In genomic region chr1:43541721-43542401, GRCh38 we compare ENCODE assay signal across 14 cellular contexts. TPM values are rescaled to one million over a fixed set of nuclear protein-coding genes. Genes with fewer than 3 reads are reported as not detected.
A peak's percentile ranks its signal among the peaks of the same experiment; 100 is the strongest.
DNase-seq lines count a peak whose midpoint lies in the region; ATAC-seq and TF ChIP-seq lines count a peak whose summit lies in the region.
"Had no signal": no experiment of that assay in that cellular context is flagged by ENCODE, and none has a peak within 500 bp of the region (broad histone marks: within the 10 kb centered on the region; RNA-seq: fewer than 3 reads in every experiment).

No MANE protein-coding gene starts in this region.

- no peak overlapping the region for H3K23ac ChIP-seq in trophoblast cell (ENCODE audit: low read length)

- H3K27me3 ChIP-seq in SK-N-SH (ENCODE audit: insufficient read depth) (no peaks in the 10 kb centered on the region), left ventricle myocardium inferior (ENCODE audit: low read depth) (no peaks in the 10 kb centered on the region), trophoblast cell (ENCODE audit: insufficient read depth, low read length) (no peaks in the 10 kb centered on the region)

- peak; percentile 14; the same call in 2 of the 3 replicates for ATAC-seq in SK-N-SH treated with all-trans-retinoic acid at 6 μM for 48 hours
- no peak for ATAC-seq in GM18870 (IDR thresholded peaks at IDR 0.05; ENCODE audit: unreplicated experiment)
- ATAC-seq: activated T-cell treated with anti-CD3 and anti-CD28 coated beads, Interleukin-2, amount 50 U/mL, for 72 hours had no signal

- no peak overlapping the region for H3K14ac ChIP-seq in trophoblast cell (ENCODE audit: low read length)

- no peak for TF ChIP-seq CTCF in SK-N-SH (IDR thresholded peaks at IDR 0.05)
- no peak for TF ChIP-seq CTCF in left ventricle myocardium inferior (IDR thresholded peaks at IDR 0.05; ENCODE audit: borderline replicate concordance)

- CTCF ChIA-PET in SK-N-SH (lab: Yijun Ruan, JAX), result interaction anchor here (0.9 to 1.2 kb wide), 2 partner anchors 11 to 12 kb away, joined by 4 read pairs; partner anchors contain the start of gene PTPRF

- POLR2A ChIA-PET in SK-N-SH (lab: Yijun Ruan, JAX), result no interaction called here

- peaks cover 20% of the 10 kb centered on the region for H3K79me1 ChIP-seq in trophoblast cell (ENCODE audit: low read length)

- H3K36me3 ChIP-seq in SK-N-SH (replicated peaks in 1 of 2; ENCODE audit: control insufficient read depth in 1 of 2, insufficient read depth in 2 of 2, low read length in 1 of 2) (peaks cover 0 to 5% of the 10 kb centered on the region in 2 experiments), left ventricle myocardium inferior (no peaks in the 10 kb centered on the region), trophoblast cell (ENCODE audit: control insufficient read depth in 1 of 2, insufficient read depth in 2 of 2, low read length in 2 of 2) (peaks cover 63 to 71% of the 10 kb centered on the region in 2 experiments)

- H3K79me2 ChIP-seq in SK-N-SH (ENCODE audit: insufficient read depth) (peaks cover 23% of the 10 kb centered on the region; the same call in 1 of the 2 replicates), trophoblast cell (ENCODE audit: control insufficient read depth, insufficient read depth, low read length, poor library complexity) (peaks cover 27% of the 10 kb centered on the region)

- H3K9ac ChIP-seq in SK-N-SH (no peak overlapping the region), trophoblast cell (ENCODE audit: low read length) (no peak overlapping the region)

- H3K27ac ChIP-seq in SK-N-SH (ENCODE audit: low read depth in 2 of 2, low read length in 1 of 2), result no peak overlapping the region
- peak overlapping the region; percentile 72 for H3K27ac ChIP-seq in left ventricle myocardium inferior (replicated peaks)
- H3K27ac ChIP-seq in trophoblast cell (ENCODE audit: low read depth, low read length), result no peak overlapping the region

- H2BK5ac ChIP-seq in trophoblast cell (ENCODE audit: low read depth, low read length, poor library complexity), result no peak overlapping the region

- H3K4me2 ChIP-seq in SK-N-SH (no peak overlapping the region), trophoblast cell (ENCODE audit: low read length) (no peak overlapping the region)

- H2AK5ac ChIP-seq in trophoblast cell (ENCODE audit: low read length), result no peak overlapping the region

- H2BK120ac ChIP-seq in trophoblast cell (ENCODE audit: insufficient read depth, low read length, poor library complexity), result no peak overlapping the region

- TF ChIP-seq EP300 in SK-N-SH (IDR thresholded peaks at IDR 0.05; ENCODE audit: borderline replicate concordance in 1 of 2, low read depth in 1 of 2, low read length in 1 of 2), result no peak

- intact Hi-C loops in left ventricle myocardium inferior (cut with micrococcal nuclease), result no loop called here

- TF ChIP-seq RAD21 in SK-N-SH (IDR thresholded peaks at IDR 0.05; ENCODE audit: low read length), result no peak

- no peak overlapping the region for H4K12ac ChIP-seq in trophoblast cell (ENCODE audit: low read depth, low read length)

- peak overlapping the region; percentile 46 for H3K4ac ChIP-seq in trophoblast cell (ENCODE audit: low read depth, low read length)

- H4K20me1 ChIP-seq in SK-N-SH (ENCODE audit: insufficient read depth), result peaks cover 15% of the 10 kb centered on the region; the same call in 1 of the 2 replicates

- no peak overlapping the region for H3K18ac ChIP-seq in trophoblast cell (ENCODE audit: low read length)

- no peak overlapping the region for H4K8ac ChIP-seq in trophoblast cell (ENCODE audit: low read depth, low read length)

- no peak overlapping the region for H4K91ac ChIP-seq in trophoblast cell (ENCODE audit: low read depth, low read length)

- DNase-seq in SK-N-SH (no peak), left ventricle myocardium inferior (peak; percentile 75), trophoblast cell (no peak), UCSD-AML1 (lab: John Stamatoyannopoulos, UW; ENCODE audit: unreplicated experiment) (no peak), KG1 (lab: John Stamatoyannopoulos, UW) (no peak)
- DNase-seq in activated CD4-positive, alpha-beta T cell treated with anti-CD3 and anti-CD28 coated beads, Interleukin-2, amount 50 U/mL, for 48 hours, result no peak
- DNase-seq: ACHN; activated T-cell treated with anti-CD3 and anti-CD28 coated beads, Interleukin-2, amount 50 U/mL, for 72 hours; effector CD4-positive, alpha-beta T cell; mesendoderm; NCI-H1048; SW 1271 had no signal

- no peaks in the 10 kb centered on the region for H3F3A ChIP-seq in SK-N-SH (replicated peaks; ENCODE audit: insufficient read depth)

- H3K4me1 ChIP-seq in SK-N-SH (ENCODE audit: control insufficient read depth in 1 of 2, insufficient read depth in 2 of 2, low read depth in 1 of 2, low read length in 1 of 2) (peaks cover 0 to 12% of the 10 kb centered on the region in 2 experiments; a peak in 1 of 4 replicates), left ventricle myocardium inferior (peaks cover 24% of the 10 kb centered on the region), trophoblast cell (ENCODE audit: control insufficient read depth in 1 of 2, insufficient read depth in 2 of 2, low read length in 2 of 2) (peaks cover 48 to 58% of the 10 kb centered on the region in 2 experiments)

- 92% methylated on average over 10 of the region's 14 CpGs for WGBS in SK-N-SH (ENCODE audit: low lambda C conversion rate)
- no CpG with 5 or more reads among the region's 14 CpGs for WGBS in trophoblast cell (ENCODE audit: extremely low coverage, insufficient coverage, insufficient read length)

- H3K9me3 ChIP-seq in SK-N-SH (no peaks in the 10 kb centered on the region), left ventricle myocardium inferior (replicated peaks) (no peaks in the 10 kb centered on the region), trophoblast cell (ENCODE audit: insufficient read depth, low read depth, low read length) (peaks cover 5% of the 10 kb centered on the region)

- H2BK12ac ChIP-seq in trophoblast cell (ENCODE audit: low read length), result no peak overlapping the region

- H2AFZ ChIP-seq in SK-N-SH (ENCODE audit: low read depth) (no peak overlapping the region), trophoblast cell (ENCODE audit: insufficient read depth, low read length, poor library complexity) (no peak overlapping the region)

- no peaks in the 10 kb centered on the region for H3K9me2 ChIP-seq in SK-N-SH

- no peak overlapping the region for H3K4me3 ChIP-seq in SK-N-SH (ENCODE audit: low read depth in 2 of 2, low read length in 1 of 2)
- no peak overlapping the region for H3K4me3 ChIP-seq in left ventricle myocardium inferior
- no peak overlapping the region for H3K4me3 ChIP-seq in trophoblast cell (ENCODE audit: low read depth, low read length)

TF ChIP-seq in SK-N-SH treated with all-trans-retinoic acid at 6 μM for 48 hours, 23 proteins besides CTCF, POLR2A, EP300 and RAD21 (continues in another document):
- no peak for TF ChIP-seq GLIS3 (CRISPR knock-in tag; IDR thresholded peaks at IDR 0.05)
- TF ChIP-seq TOX (CRISPR knock-in tag; IDR thresholded peaks at IDR 0.05; ENCODE audit: borderline replicate concordance), result no peak
- TF ChIP-seq RARB (CRISPR knock-in tag; IDR thresholded peaks at IDR 0.05), result no peak
- TF ChIP-seq ZC3H10 (CRISPR knock-in tag; IDR thresholded peaks at IDR 0.05), result no peak
- TF ChIP-seq SNAI2 (CRISPR knock-in tag; IDR thresholded peaks at IDR 0.05), result no peak
- TF ChIP-seq ARNTL (CRISPR knock-in tag; IDR thresholded peaks at IDR 0.05; ENCODE audit: borderline replicate concordance, low read depth), result no peak
- TF ChIP-seq ZNF70 (CRISPR knock-in tag; IDR thresholded peaks at IDR 0.05), result no peak
- TF ChIP-seq OSR1 (CRISPR knock-in tag; IDR thresholded peaks at IDR 0.05), result no peak
- no peak for TF ChIP-seq PPARA (CRISPR knock-in tag; IDR thresholded peaks at IDR 0.05; ENCODE audit: borderline replicate concordance)
- TF ChIP-seq ZFP30 (CRISPR knock-in tag; IDR thresholded peaks at IDR 0.05), result no peak
- no peak for TF ChIP-seq ZNF565 (CRISPR knock-in tag; conservative IDR thresholded peaks at IDR 0.05; ENCODE audit: low read depth)

TF ChIP-seq in SK-N-SH, 30 proteins besides CTCF, POLR2A, EP300 and RAD21 (continues in another document):
- no peak for TF ChIP-seq TCF12 (IDR thresholded peaks at IDR 0.05)
- TF ChIP-seq NRF1 (IDR thresholded peaks at IDR 0.05; ENCODE audit: low read depth, low read length), result no peak
- TF ChIP-seq EZH2phosphoT487 (IDR thresholded peaks at IDR 0.05; ENCODE audit: borderline replicate concordance, low read depth), result no peak
- TF ChIP-seq GATA2 (CRISPR knock-in tag; IDR thresholded peaks at IDR 0.05), result no peak
- no peak for TF ChIP-seq IRF3 (IDR thresholded peaks at IDR 0.05; ENCODE audit: low read depth, low read length)
- no peak for TF ChIP-seq JUND (IDR thresholded peaks at IDR 0.05)
- no peak for TF ChIP-seq YY1 (IDR thresholded peaks at IDR 0.05; ENCODE audit: low read depth)
- no peak for TF ChIP-seq RFX5 (IDR thresholded peaks at IDR 0.05; ENCODE audit: low read length)
- TF ChIP-seq NFIC (IDR thresholded peaks at IDR 0.05; ENCODE audit: borderline replicate concordance), result no peak
- TF ChIP-seq USF1 (IDR thresholded peaks at IDR 0.05; ENCODE audit: borderline replicate concordance, low read depth), result no peak
- TF ChIP-seq SMC3 (IDR thresholded peaks at IDR 0.05; ENCODE audit: low read depth, low read length), result no peak
- no peak for TF ChIP-seq ELF1 (IDR thresholded peaks at IDR 0.05)
- no peak for TF ChIP-seq RCOR1 (IDR thresholded peaks at IDR 0.05; ENCODE audit: low read length)
- TF ChIP-seq FOSL2 (IDR thresholded peaks at IDR 0.05; ENCODE audit: borderline replicate concordance, low read depth), result no peak

RNA-seq across cellular contexts. Expression of gene PTPRF, which starts 11.2 kb away (rescaled TPM):
- polyA plus RNA-seq in SK-N-SH (2012; rRNA removed), result 67.6 and 72.7 TPM in 2 replicates
- polyA plus RNA-seq in SK-N-SH (2012; cell fraction: cytosol; rRNA removed), result 36.8 and 50.6 TPM in 2 replicates
- 97.5 and 115 TPM in 2 replicates for polyA plus RNA-seq in SK-N-SH (2012; cell fraction: nucleus; rRNA removed)
- total RNA-seq in left ventricle myocardium inferior, result 2.9 TPM
- polyA plus RNA-seq in trophoblast cell (2013), result 205 TPM in 2 replicates
